In the genomic region with DNA sequence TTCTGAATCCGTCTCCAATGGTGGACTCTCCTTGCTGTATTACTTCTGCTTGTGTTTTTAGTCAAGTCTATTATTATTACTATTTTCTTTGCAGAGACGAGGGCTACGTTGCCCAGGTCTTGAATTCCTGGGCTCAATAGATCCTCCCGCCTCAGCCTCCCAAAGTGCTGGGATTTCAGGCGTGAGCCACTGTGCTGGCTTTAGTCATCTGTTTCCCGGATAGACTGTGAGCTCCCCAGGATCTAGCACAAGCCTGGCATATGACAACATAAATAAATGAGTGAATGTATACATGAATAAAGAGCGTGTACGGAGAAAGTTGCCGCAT, we compare ENCODE assay signal across 1 cellular context.
TF ChIP-seq lines count a peak whose summit lies in the region.

No MANE protein-coding gene starts in this region.

TF ChIP-seq in GM23338, 12 proteins besides CTCF, POLR2A, EP300 and RAD21 (continued from another document):
- TF ChIP-seq, protein P1, sequence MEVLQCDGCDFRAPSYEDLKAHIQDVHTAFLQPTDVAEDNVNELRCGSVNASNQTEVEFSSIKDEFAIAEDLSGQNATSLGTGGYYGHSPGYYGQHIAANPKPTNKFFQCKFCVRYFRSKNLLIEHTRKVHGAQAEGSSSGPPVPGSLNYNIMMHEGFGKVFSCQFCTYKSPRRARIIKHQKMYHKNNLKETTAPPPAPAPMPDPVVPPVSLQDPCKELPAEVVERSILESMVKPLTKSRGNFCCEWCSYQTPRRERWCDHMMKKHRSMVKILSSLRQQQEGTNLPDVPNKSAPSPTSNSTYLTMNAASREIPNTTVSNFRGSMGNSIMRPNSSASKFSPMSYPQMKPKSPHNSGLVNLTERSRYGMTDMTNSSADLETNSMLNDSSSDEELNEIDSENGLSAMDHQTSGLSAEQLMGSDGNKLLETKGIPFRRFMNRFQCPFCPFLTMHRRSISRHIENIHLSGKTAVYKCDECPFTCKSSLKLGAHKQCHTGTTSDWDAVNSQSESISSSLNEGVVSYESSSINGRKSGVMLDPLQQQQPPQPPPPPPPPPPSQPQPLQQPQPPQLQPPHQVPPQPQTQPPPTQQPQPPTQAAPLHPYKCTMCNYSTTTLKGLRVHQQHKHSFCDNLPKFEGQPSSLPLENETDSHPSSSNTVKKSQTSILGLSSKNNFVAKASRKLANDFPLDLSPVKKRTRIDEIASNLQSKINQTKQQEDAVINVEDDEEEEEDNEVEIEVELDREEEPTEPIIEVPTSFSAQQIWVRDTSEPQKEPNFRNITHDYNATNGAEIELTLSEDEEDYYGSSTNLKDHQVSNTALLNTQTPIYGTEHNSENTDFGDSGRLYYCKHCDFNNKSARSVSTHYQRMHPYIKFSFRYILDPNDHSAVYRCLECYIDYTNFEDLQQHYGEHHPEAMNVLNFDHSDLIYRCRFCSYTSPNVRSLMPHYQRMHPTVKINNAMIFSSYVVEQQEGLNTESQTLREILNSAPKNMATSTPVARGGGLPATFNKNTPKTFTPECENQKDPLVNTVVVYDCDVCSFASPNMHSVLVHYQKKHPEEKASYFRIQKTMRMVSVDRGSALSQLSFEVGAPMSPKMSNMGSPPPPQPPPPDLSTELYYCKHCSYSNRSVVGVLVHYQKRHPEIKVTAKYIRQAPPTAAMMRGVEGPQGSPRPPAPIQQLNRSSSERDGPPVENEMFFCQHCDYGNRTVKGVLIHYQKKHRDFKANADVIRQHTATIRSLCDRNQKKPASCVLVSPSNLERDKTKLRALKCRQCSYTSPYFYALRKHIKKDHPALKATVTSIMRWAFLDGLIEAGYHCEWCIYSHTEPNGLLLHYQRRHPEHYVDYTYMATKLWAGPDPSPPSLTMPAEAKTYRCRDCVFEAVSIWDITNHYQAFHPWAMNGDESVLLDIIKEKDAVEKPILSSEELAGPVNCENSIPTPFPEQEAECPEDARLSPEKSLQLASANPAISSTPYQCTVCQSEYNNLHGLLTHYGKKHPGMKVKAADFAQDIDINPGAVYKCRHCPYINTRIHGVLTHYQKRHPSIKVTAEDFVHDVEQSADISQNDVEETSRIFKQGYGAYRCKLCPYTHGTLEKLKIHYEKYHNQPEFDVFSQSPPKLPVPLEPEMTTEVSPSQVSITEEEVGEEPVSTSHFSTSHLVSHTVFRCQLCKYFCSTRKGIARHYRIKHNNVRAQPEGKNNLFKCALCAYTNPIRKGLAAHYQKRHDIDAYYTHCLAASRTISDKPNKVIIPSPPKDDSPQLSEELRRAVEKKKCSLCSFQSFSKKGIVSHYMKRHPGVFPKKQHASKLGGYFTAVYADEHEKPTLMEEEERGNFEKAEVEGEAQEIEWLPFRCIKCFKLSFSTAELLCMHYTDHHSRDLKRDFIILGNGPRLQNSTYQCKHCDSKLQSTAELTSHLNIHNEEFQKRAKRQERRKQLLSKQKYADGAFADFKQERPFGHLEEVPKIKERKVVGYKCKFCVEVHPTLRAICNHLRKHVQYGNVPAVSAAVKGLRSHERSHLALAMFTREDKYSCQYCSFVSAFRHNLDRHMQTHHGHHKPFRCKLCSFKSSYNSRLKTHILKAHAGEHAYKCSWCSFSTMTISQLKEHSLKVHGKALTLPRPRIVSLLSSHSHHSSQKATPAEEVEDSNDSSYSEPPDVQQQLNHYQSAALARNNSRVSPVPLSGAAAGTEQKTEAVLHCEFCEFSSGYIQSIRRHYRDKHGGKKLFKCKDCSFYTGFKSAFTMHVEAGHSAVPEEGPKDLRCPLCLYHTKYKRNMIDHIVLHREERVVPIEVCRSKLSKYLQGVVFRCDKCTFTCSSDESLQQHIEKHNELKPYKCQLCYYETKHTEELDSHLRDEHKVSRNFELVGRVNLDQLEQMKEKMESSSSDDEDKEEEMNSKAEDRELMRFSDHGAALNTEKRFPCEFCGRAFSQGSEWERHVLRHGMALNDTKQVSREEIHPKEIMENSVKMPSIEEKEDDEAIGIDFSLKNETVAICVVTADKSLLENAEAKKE (CRISPR knock-in tag; IDR thresholded peaks at IDR 0.05), result no peak
- TF ChIP-seq STAT1 (IDR thresholded peaks at IDR 0.05; ENCODE audit: unreplicated experiment) (no peak), EZH2phosphoT487 (IDR thresholded peaks at IDR 0.05; ENCODE audit: unreplicated experiment) (no peak), POLR2AphosphoS5 (IDR thresholded peaks at IDR 0.05; ENCODE audit: low read depth) (no peak), ETS1 (IDR thresholded peaks at IDR 0.05) (no peak), EZH2 (IDR thresholded peaks at IDR 0.05; ENCODE audit: low read depth, unreplicated experiment) (no peak), ZNF114 (CRISPR knock-in tag; IDR thresholded peaks at IDR 0.05) (no peak), NANOG (IDR thresholded peaks at IDR 0.05; ENCODE audit: borderline replicate concordance) (no peak), CREB1 (CRISPR knock-in tag; IDR thresholded peaks at IDR 0.05; ENCODE audit: low read depth) (no peak)
- TF ChIP-seq, protein P2, sequence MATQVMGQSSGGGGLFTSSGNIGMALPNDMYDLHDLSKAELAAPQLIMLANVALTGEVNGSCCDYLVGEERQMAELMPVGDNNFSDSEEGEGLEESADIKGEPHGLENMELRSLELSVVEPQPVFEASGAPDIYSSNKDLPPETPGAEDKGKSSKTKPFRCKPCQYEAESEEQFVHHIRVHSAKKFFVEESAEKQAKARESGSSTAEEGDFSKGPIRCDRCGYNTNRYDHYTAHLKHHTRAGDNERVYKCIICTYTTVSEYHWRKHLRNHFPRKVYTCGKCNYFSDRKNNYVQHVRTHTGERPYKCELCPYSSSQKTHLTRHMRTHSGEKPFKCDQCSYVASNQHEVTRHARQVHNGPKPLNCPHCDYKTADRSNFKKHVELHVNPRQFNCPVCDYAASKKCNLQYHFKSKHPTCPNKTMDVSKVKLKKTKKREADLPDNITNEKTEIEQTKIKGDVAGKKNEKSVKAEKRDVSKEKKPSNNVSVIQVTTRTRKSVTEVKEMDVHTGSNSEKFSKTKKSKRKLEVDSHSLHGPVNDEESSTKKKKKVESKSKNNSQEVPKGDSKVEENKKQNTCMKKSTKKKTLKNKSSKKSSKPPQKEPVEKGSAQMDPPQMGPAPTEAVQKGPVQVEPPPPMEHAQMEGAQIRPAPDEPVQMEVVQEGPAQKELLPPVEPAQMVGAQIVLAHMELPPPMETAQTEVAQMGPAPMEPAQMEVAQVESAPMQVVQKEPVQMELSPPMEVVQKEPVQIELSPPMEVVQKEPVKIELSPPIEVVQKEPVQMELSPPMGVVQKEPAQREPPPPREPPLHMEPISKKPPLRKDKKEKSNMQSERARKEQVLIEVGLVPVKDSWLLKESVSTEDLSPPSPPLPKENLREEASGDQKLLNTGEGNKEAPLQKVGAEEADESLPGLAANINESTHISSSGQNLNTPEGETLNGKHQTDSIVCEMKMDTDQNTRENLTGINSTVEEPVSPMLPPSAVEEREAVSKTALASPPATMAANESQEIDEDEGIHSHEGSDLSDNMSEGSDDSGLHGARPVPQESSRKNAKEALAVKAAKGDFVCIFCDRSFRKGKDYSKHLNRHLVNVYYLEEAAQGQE (IDR thresholded peaks at IDR 0.05; ENCODE audit: unreplicated experiment), result no peak
